In genomic region chr5:6722015-6722414, GRCh38 we compare ENCODE assay signal across 2 cellular contexts.
TF ChIP-seq lines count a peak whose summit lies in the region.

No MANE protein-coding gene starts in this region.

TF ChIP-seq in GM12878, 131 proteins besides CTCF, POLR2A, EP300 and RAD21 (continued from another document and continues in another):
- peak; percentile 71 for TF ChIP-seq MXI1 (IDR thresholded peaks at IDR 0.05; ENCODE audit: low read depth, low read length)
- TF ChIP-seq IKZF2 (IDR thresholded peaks at IDR 0.05) = peak in 1 of 2 experiments; percentile 33; a peak in 1 of 4 replicates
- 0 out of 2 replicates have a peak, but pooled peaks have one; percentile 16 for TF ChIP-seq EED (IDR thresholded peaks at IDR 0.05; ENCODE audit: low read depth)
- TF ChIP-seq FOXM1 (IDR thresholded peaks at IDR 0.05; ENCODE audit: low read depth, low read length) = peak; percentile 36; the same call in 1 of the 2 replicates
- no peak for TF ChIP-seq CBX5 (IDR thresholded peaks at IDR 0.05; ENCODE audit: low read depth)
- TF ChIP-seq TCF7 (IDR thresholded peaks at IDR 0.05; ENCODE audit: borderline replicate concordance) = no peak
- TF ChIP-seq IKZF1 (conservative IDR thresholded peaks at IDR 0.05) = peak; percentile 65
- TF ChIP-seq NKRF (conservative IDR thresholded peaks at IDR 0.05) = 0 out of 2 replicates have a peak, but pooled peaks have one; percentile 6
- no peak for TF ChIP-seq MEF2A (IDR thresholded peaks at IDR 0.05; ENCODE audit: insufficient read depth, low read depth, low read length)
- TF ChIP-seq NFIC (IDR thresholded peaks at IDR 0.05; ENCODE audit: low read depth, low read length) = 0 out of 2 replicates have a peak, but pooled peaks have one; percentile 17
- TF ChIP-seq ZNF687 (IDR thresholded peaks at IDR 0.05) = peak; percentile 55; the same call in 1 of the 2 replicates
- TF ChIP-seq ETV6 (conservative IDR thresholded peaks at IDR 0.05 in 1 of 2, IDR thresholded peaks at IDR 0.05 in 1 of 2; ENCODE audit: borderline replicate concordance in 1 of 2, low read depth in 1 of 2) = peak in 1 of 2 experiments; percentile 93; a peak in 2 of 4 replicates
- TF ChIP-seq, protein P1, sequence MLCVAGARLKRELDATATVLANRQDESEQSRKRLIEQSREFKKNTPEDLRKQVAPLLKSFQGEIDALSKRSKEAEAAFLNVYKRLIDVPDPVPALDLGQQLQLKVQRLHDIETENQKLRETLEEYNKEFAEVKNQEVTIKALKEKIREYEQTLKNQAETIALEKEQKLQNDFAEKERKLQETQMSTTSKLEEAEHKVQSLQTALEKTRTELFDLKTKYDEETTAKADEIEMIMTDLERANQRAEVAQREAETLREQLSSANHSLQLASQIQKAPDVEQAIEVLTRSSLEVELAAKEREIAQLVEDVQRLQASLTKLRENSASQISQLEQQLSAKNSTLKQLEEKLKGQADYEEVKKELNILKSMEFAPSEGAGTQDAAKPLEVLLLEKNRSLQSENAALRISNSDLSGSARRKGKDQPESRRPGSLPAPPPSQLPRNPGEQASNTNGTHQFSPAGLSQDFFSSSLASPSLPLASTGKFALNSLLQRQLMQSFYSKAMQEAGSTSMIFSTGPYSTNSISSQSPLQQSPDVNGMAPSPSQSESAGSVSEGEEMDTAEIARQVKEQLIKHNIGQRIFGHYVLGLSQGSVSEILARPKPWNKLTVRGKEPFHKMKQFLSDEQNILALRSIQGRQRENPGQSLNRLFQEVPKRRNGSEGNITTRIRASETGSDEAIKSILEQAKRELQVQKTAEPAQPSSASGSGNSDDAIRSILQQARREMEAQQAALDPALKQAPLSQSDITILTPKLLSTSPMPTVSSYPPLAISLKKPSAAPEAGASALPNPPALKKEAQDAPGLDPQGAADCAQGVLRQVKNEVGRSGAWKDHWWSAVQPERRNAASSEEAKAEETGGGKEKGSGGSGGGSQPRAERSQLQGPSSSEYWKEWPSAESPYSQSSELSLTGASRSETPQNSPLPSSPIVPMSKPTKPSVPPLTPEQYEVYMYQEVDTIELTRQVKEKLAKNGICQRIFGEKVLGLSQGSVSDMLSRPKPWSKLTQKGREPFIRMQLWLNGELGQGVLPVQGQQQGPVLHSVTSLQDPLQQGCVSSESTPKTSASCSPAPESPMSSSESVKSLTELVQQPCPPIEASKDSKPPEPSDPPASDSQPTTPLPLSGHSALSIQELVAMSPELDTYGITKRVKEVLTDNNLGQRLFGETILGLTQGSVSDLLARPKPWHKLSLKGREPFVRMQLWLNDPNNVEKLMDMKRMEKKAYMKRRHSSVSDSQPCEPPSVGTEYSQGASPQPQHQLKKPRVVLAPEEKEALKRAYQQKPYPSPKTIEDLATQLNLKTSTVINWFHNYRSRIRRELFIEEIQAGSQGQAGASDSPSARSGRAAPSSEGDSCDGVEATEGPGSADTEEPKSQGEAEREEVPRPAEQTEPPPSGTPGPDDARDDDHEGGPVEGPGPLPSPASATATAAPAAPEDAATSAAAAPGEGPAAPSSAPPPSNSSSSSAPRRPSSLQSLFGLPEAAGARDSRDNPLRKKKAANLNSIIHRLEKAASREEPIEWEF (IDR thresholded peaks at IDR 0.05; ENCODE audit: insufficient replicate concordance, low read depth, low read length) = no peak
- 0 out of 2 replicates have a peak, but pooled peaks have one; percentile 8 for TF ChIP-seq MTA2 (IDR thresholded peaks at IDR 0.05; ENCODE audit: low read depth)

TF ChIP-seq in GM23338, 12 proteins besides CTCF, POLR2A, EP300 and RAD21 (continued from another document):
- TF ChIP-seq REST (IDR thresholded peaks at IDR 0.05; ENCODE audit: unreplicated experiment) (no peak), ZNF114 (CRISPR knock-in tag; IDR thresholded peaks at IDR 0.05) (no peak), ZNF331 (CRISPR knock-in tag; IDR thresholded peaks at IDR 0.05; ENCODE audit: low read depth) (no peak), POLR2AphosphoS5 (IDR thresholded peaks at IDR 0.05; ENCODE audit: low read depth) (no peak), JUNB (IDR thresholded peaks at IDR 0.05; ENCODE audit: unreplicated experiment) (no peak), EZH2phosphoT487 (IDR thresholded peaks at IDR 0.05; ENCODE audit: unreplicated experiment) (no peak), ZNF462 (CRISPR knock-in tag; IDR thresholded peaks at IDR 0.05) (no peak)
- TF ChIP-seq, protein P2, sequence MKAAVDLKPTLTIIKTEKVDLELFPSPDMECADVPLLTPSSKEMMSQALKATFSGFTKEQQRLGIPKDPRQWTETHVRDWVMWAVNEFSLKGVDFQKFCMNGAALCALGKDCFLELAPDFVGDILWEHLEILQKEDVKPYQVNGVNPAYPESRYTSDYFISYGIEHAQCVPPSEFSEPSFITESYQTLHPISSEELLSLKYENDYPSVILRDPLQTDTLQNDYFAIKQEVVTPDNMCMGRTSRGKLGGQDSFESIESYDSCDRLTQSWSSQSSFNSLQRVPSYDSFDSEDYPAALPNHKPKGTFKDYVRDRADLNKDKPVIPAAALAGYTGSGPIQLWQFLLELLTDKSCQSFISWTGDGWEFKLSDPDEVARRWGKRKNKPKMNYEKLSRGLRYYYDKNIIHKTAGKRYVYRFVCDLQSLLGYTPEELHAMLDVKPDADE (IDR thresholded peaks at IDR 0.05) = no peak
